ENCODE assay signal across 8 cellular contexts in genomic region chr4:184448828-184449227, GRCh38. TPM values are rescaled to one million over a fixed set of nuclear protein-coding genes. Genes with fewer than 3 reads are reported as not detected.
DNase-seq lines count a peak whose midpoint lies in the region; ATAC-seq and TF ChIP-seq lines count a peak whose summit lies in the region.

No MANE protein-coding gene starts in this region.

- H3K4me1 ChIP-seq in adipocyte (ENCODE audit: control insufficient read depth, insufficient read depth, low read length): peaks cover 54% of the 10 kb centered on the region
- H3K4me1 ChIP-seq in hepatocyte (ENCODE audit: insufficient read depth): peaks cover 11% of the 10 kb centered on the region

- no peak overlapping the region for H3K4me3 ChIP-seq in GM06990 (replicated peaks; ENCODE audit: low read depth, low read length)
- peak overlapping the region; percentile 83 for H3K4me3 ChIP-seq in adipocyte (ENCODE audit: low read length)
- H3K4me3 ChIP-seq in hepatocyte: no peak overlapping the region
- peak overlapping the region; percentile 36 for H3K4me3 ChIP-seq in skeletal muscle cell (ENCODE audit: low read depth, low read length)
- H3K4me3 ChIP-seq in H7 (ENCODE audit: insufficient read depth, low read depth, low read length): no peak overlapping the region

- peak overlapping the region; percentile 32 for H3K4me2 ChIP-seq in hepatocyte

- H3K9me3 ChIP-seq in adipocyte (ENCODE audit: control insufficient read depth, low read length) (no peaks in the 10 kb centered on the region), hepatocyte (ENCODE audit: low read depth) (no peaks in the 10 kb centered on the region)

- H3K9me2 ChIP-seq in hepatocyte (replicated peaks; ENCODE audit: insufficient read depth): no peaks in the 10 kb centered on the region

- DNase-seq in GM06990 (ENCODE audit: extremely low read depth, insufficient read length): peak; percentile 32
- DNase-seq in adipocyte (ENCODE audit: low read depth): no peak
- DNase-seq in hepatocyte (ENCODE audit: low spot score): no peak
- peak; percentile 54 for DNase-seq in skeletal muscle cell (ENCODE audit: low read depth)
- DNase-seq in DMS 273 treated with DMSO at 0.1 percent for 48 hours (lab: John Stamatoyannopoulos, UW): no peak
- DNase-seq in H7: no peak

- no peak overlapping the region for H2AFZ ChIP-seq in hepatocyte

- 81% methylated on average over 10 of the region's 10 CpGs for WGBS in hepatocyte (ENCODE audit: low lambda C conversion rate, missing lambda C conversion rate)

- H3K27me3 ChIP-seq in GM06990 (replicated peaks; ENCODE audit: control insufficient read depth, insufficient read depth, low read length) (no peaks in the 10 kb centered on the region), adipocyte (replicated peaks; ENCODE audit: control insufficient read depth, insufficient read depth, low read length) (no peaks in the 10 kb centered on the region), hepatocyte (no peaks in the 10 kb centered on the region), H7 (ENCODE audit: control insufficient read depth, insufficient read depth, low read length) (no peaks in the 10 kb centered on the region)

- peaks cover 52% of the 10 kb centered on the region for H4K20me1 ChIP-seq in hepatocyte (ENCODE audit: insufficient read depth, poor library complexity, severe bottlenecking)

- no peak overlapping the region for H3K27ac ChIP-seq in hepatocyte

- TF ChIP-seq CTCF in GM06990 (IDR thresholded peaks at IDR 0.05; ENCODE audit: insufficient read depth, low read length, poor library complexity, severe bottlenecking) (no peak), hepatocyte (IDR thresholded peaks at IDR 0.05; ENCODE audit: poor library complexity) (no peak)

- H3K36me3 ChIP-seq in GM06990 (ENCODE audit: control insufficient read depth, insufficient read depth, low read length): peaks cover 9% of the 10 kb centered on the region
- no peaks in the 10 kb centered on the region for H3K36me3 ChIP-seq in adipocyte (ENCODE audit: control insufficient read depth, insufficient read depth, low read length, severe bottlenecking)
- no peaks in the 10 kb centered on the region for H3K36me3 ChIP-seq in hepatocyte (replicated peaks; ENCODE audit: insufficient read depth, low read depth)
- H3K36me3 ChIP-seq in H7 (replicated peaks; ENCODE audit: control insufficient read depth, insufficient read depth, low read length): no peaks in the 10 kb centered on the region

- ATAC-seq in HG03354 (IDR thresholded peaks at IDR 0.05; ENCODE audit: poor library complexity, severe bottlenecking, unreplicated experiment): peak; percentile 35
- ATAC-seq in HG02840 (IDR thresholded peaks at IDR 0.05; ENCODE audit: low FRiP score, unreplicated experiment): no peak

- H3K79me2 ChIP-seq in hepatocyte: peaks cover 97% of the 10 kb centered on the region

- H3K9ac ChIP-seq in adipocyte (ENCODE audit: low read length): peak overlapping the region; percentile 90

RNA-seq across cellular contexts. Expression of gene IRF2, which starts 25.5 kb away (rescaled TPM):
- 41.1 and 50.5 TPM in 2 replicates for total RNA-seq in hepatocyte
- 17.7 and 19.1 TPM in 2 replicates for polyA plus RNA-seq in hepatocyte
- 11.9 and 14.8 TPM in 2 replicates for total RNA-seq in H7 (2014; rRNA removed; shearing (Covaris generic))

Comparison
In these comparisons a context has a peak if more than half of its experiments do, and no peak if none do; other contexts are left out.
1. DNase-seq: peak in GM06990 (single experiment) and skeletal muscle cell (single experiment); none in adipocyte (single experiment), hepatocyte (single experiment), DMS 273 treated with DMSO at 0.1 percent for 48 hours (single experiment) and H7 (single experiment).
2. H3K4me3 ChIP-seq: peak in adipocyte (single experiment) and skeletal muscle cell (single experiment); none in GM06990 (single experiment), hepatocyte (single experiment) and H7 (single experiment).